Comparison of ENCODE assay signal across 17 cellular contexts in genomic region chr4:91147067-91147466, GRCh38.
"Had no signal": no experiment of that assay in that cellular context is flagged by ENCODE, and none has a peak within 500 bp of the region (broad histone marks: within the 10 kb centered on the region; RNA-seq: fewer than 3 reads in every experiment).

No MANE protein-coding gene starts in this region.

- H3K4me1 ChIP-seq: body of pancreas, gastroesophageal sphincter, prostate gland, thyroid gland, upper lobe of right lung had no signal

- H3K36me3 ChIP-seq: cardiac muscle cell, gastroesophageal sphincter, prostate gland, thyroid gland, upper lobe of right lung had no signal

- H3K9me3 ChIP-seq: prostate gland, thyroid gland, upper lobe of right lung had no signal

- H3K27ac ChIP-seq: body of pancreas, cardiac muscle cell, epithelial cell of prostate, gastroesophageal sphincter, prostate gland, thyroid gland, upper lobe of right lung, VCaP had no signal

- DNase-seq: activated CD4-positive, alpha-beta memory T cell treated with anti-CD3 and anti-CD28 coated beads, Interleukin-2, amount 10 ng/mL, durations not matched to agents 7 days and 5 days; activated CD4-positive, alpha-beta T cell treated with anti-CD3 and anti-CD28 coated beads, Interleukin-2, amount 10 ng/mL, durations not matched to agents 24 days and 14 days; activated effector memory CD4-positive, alpha-beta T cell treated with anti-CD3 and anti-CD28 coated beads, Interleukin-2, amount 50 U/mL, for 16 hours; anterior cingulate cortex; body of pancreas; head of caudate nucleus; hypothalamus; stimulated activated CD4-positive, alpha-beta T cell treated with anti-CD3 and anti-CD28 coated beads, Interleukin-1b, Interleukin-23, amount 100 ng/mL, for 48 hours; substantia nigra; thyroid gland; upper lobe of right lung had no signal

- ATAC-seq: activated CD4-positive, CD25-positive, alpha-beta regulatory T cell treated with anti-CD3 and anti-CD28 coated beads, Interleukin-2, amount 50 U/mL, for 24 hours; body of pancreas; gastroesophageal sphincter; upper lobe of right lung had no signal

- H3K27me3 ChIP-seq: body of pancreas, cardiac muscle cell, gastroesophageal sphincter, thyroid gland, upper lobe of right lung had no signal

- H3K4me3 ChIP-seq: body of pancreas, cardiac muscle cell, gastroesophageal sphincter, prostate gland, thyroid gland, upper lobe of right lung had no signal
